Comparison of ENCODE assay signal across 9 cellular contexts in the genomic region with DNA sequence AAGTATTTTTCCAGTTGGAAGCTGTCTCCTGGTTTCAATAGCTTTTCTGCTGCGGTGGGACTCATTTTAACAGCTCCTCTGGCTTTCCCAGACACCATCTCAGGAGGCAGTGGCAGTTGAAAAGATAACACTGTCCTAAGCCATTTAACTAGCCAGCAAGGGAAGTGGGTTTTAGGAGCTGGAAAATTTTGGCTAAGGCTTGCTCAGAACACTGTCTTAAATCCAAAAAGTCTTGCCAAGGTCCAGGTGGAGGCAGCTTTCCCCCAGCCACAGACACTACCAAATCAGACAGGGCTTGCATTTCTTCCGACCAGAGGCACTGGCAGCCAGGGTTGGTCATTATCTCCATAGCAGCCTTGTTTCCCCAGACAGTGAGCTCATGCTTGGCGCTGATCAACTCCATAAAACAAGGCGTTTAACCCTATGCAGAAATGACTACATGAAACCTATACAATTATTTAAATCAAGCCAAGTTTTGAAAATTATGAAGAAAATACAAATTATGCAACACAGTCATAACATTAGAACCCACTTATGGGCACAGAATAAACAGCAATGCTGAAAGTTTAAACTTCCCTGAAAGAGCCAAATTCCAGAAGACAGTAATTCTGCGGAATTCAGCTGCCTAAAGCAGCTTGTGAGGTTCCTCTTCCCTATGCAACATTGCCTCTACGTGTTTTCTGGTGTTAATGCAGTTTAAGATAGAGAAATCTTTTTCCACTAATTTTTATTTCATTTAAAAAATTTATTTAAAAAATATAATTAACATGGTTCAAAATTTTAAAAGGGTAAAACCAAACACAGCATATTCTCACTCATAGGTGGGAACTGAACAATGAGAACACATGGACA. TPM values are rescaled to one million over a fixed set of nuclear protein-coding genes. Genes with fewer than 3 reads are reported as not detected.
A peak's percentile ranks its signal among the peaks of the same experiment; 100 is the strongest.
DNase-seq lines count a peak whose midpoint lies in the region; ATAC-seq and TF ChIP-seq lines count a peak whose summit lies in the region.
"Had no signal": no experiment of that assay in that cellular context is flagged by ENCODE, and none has a peak within 500 bp of the region (broad histone marks: within the 10 kb centered on the region; RNA-seq: fewer than 3 reads in every experiment).

No MANE protein-coding gene starts in this region.

- DNase-seq in H4 (ENCODE audit: low spot score), result peak; percentile 13
- peak; percentile 75 for DNase-seq in choroid plexus epithelial cell (ENCODE audit: low read depth)
- DNase-seq in iPS-NIHi7 (ENCODE audit: extremely low spot score), result peak; percentile 19
- DNase-seq in NCI-H748 treated with DMSO at 0.1 percent for 48 hours (lab: John Stamatoyannopoulos, UW), result no peak
- DNase-seq in cerebellar nuclear complex (lab: John Stamatoyannopoulos, UW), result no peak

- peak; percentile 37 for TF ChIP-seq CTCF in choroid plexus epithelial cell (conservative IDR thresholded peaks at IDR 0.05; ENCODE audit: low read depth, low read length)

- no peaks in the 10 kb centered on the region for H3K27me3 ChIP-seq in skeletal muscle satellite cell (ENCODE audit: control insufficient read depth, insufficient read depth, low read length)

- H3K9me3 ChIP-seq in skeletal muscle satellite cell (replicated peaks; ENCODE audit: low read length), result no peaks in the 10 kb centered on the region

- H3K4me1 ChIP-seq in skeletal muscle satellite cell (ENCODE audit: control insufficient read depth, insufficient read depth, low read length), result peaks cover 23% of the 10 kb centered on the region

- no peak for ATAC-seq in HG03521 (IDR thresholded peaks at IDR 0.05; ENCODE audit: unreplicated experiment)
- ATAC-seq in GM18520 (IDR thresholded peaks at IDR 0.05; ENCODE audit: unreplicated experiment), result no peak
- ATAC-seq: HCT116 had no signal

- no peak overlapping the region for H3K4me3 ChIP-seq in choroid plexus epithelial cell (ENCODE audit: low read depth, low read length)
- no peak overlapping the region for H3K4me3 ChIP-seq in skeletal muscle satellite cell (ENCODE audit: low read length)

- peak overlapping the region; percentile 45 for H3K4me2 ChIP-seq in skeletal muscle satellite cell (ENCODE audit: low read length)

- no peaks in the 10 kb centered on the region for H3K36me3 ChIP-seq in skeletal muscle satellite cell (ENCODE audit: insufficient read depth, low read length)

- peak overlapping the region; percentile 6 for H3K9ac ChIP-seq in skeletal muscle satellite cell (ENCODE audit: low read depth, low read length)

RNA-seq across cellular contexts. Expression of gene GABARAPL2, which starts 25.0 kb away (rescaled TPM):
- 50.6 and 85.4 TPM in 2 replicates for total RNA-seq in H4 (2014; rRNA removed; shearing (Covaris generic))
- total RNA-seq in skeletal muscle satellite cell (2012; rRNA removed), result 28.2 and 30.9 TPM in 2 replicates

RNA-seq across cellular contexts. Expression of gene ADAT1, which starts 31.9 kb away (rescaled TPM):
- total RNA-seq in H4 (2014; rRNA removed; shearing (Covaris generic)), result 79.7 and 81.1 TPM in 2 replicates
- total RNA-seq in skeletal muscle satellite cell (2012; rRNA removed), result 52.5 and 54.0 TPM in 2 replicates

RNA-seq across cellular contexts. Expression of gene TMEM231, which starts 35.2 kb away (rescaled TPM):
- total RNA-seq in H4 (2014; rRNA removed; shearing (Covaris generic)), result 17.8 and 20.6 TPM in 2 replicates
- total RNA-seq in skeletal muscle satellite cell (2012; rRNA removed), result 12.9 and 14.2 TPM in 2 replicates

RNA-seq across cellular contexts. Expression of gene CHST5, which starts 55.3 kb away (rescaled TPM):
- 0.04 TPM in 1 of 2 replicates, not detected in the other for total RNA-seq in H4 (2014; rRNA removed; shearing (Covaris generic))
- under 0.01 TPM in 1 of 2 replicates, not detected in the other for total RNA-seq in skeletal muscle satellite cell (2012; rRNA removed)

RNA-seq across cellular contexts. Expression of gene KARS1, which starts 56.2 kb away (rescaled TPM):
- total RNA-seq in H4 (2014; rRNA removed; shearing (Covaris generic)), result 276 and 279 TPM in 2 replicates
- 187 and 196 TPM in 2 replicates for total RNA-seq in skeletal muscle satellite cell (2012; rRNA removed)

Comparison
In these comparisons a context has a peak if more than half of its experiments do, and no peak if none do; other contexts are left out.
1. DNase-seq: peak in H4 (single experiment), choroid plexus epithelial cell (single experiment) and iPS-NIHi7 (single experiment); none in NCI-H748 treated with DMSO at 0.1 percent for 48 hours (single experiment) and cerebellar nuclear complex (0 of 2).